In the genomic region with DNA sequence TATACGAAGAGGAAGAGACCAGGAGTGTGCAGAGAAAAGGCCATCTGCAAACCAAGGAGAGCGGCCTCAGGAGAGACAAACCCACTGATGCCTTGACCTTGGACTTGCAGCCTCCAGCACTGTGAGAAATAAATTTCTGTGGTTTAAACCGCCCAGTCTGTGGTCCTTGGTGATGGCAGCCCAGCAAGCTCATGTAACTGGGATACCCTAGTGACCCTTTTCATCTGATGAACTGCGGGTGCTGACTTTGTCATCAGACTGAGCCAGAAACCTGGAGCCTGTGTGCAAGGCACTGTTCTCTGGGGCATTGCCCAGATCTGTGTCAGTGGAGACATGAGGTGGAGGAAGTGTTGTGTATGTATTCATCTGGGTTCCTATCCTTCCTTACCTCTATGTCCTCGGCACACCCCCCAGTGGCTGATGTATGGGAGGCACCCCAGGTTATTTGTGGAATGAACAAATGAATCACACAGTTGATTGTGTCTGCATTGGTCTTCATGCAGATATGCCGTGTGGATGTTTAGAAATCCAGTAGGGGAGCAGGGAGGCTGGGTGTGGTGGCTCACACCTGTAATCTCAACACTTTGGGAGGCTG, we compare ENCODE assay signal across 18 cellular contexts.
DNase-seq lines count a peak whose midpoint lies in the region; ATAC-seq and TF ChIP-seq lines count a peak whose summit lies in the region.
"Had no signal": no experiment of that assay in that cellular context is flagged by ENCODE, and none has a peak within 500 bp of the region (broad histone marks: within the 10 kb centered on the region; RNA-seq: fewer than 3 reads in every experiment).

No MANE protein-coding gene starts in this region.

- H3K9me3 Mint-ChIP-seq in WTC11: no peaks in the 10 kb centered on the region
- H3K9me3 Mint-ChIP-seq: activated T-cell treated with anti-CD3 and anti-CD28 coated beads, Interleukin-2, amount 50 U/mL, for 24 hours; CD8-positive, alpha-beta T cell had no signal

- TF ChIP-seq CTCF in RWPE1 (conservative IDR thresholded peaks at IDR 0.05; ENCODE audit: low read depth): no peak
- TF ChIP-seq CTCF in WTC11 (IDR thresholded peaks at IDR 0.05): no peak

- CTCF ChIA-PET in RWPE1 (lab: Yijun Ruan, JAX) (no interaction called here), WTC11 (lab: Charles Lee) (interaction anchor here (1.6 kb wide), 1 partner anchor 73 kb away, joined by 4 read pairs; no protein-coding TSS in a partner anchor)

- POLR2A ChIA-PET in RWPE1 (lab: Yijun Ruan, JAX; ENCODE audit: low non-redundant PET) (no interaction called here), WTC11 (lab: Charles Lee) (interaction anchor here (3.0 kb wide), 1 partner anchor 43 kb away, joined by 9 read pairs; no protein-coding TSS in a partner anchor)

- peaks cover 25% of the 10 kb centered on the region for H3K36me3 Mint-ChIP-seq in WTC11
- H3K36me3 Mint-ChIP-seq: CD8-positive, alpha-beta T cell had no signal

- no peaks in the 10 kb centered on the region for H3K27me3 Mint-ChIP-seq in WTC11 (ENCODE audit: low read depth)

- no peak overlapping the region for H3K27ac ChIP-seq in RWPE1
- H3K27ac ChIP-seq: upper lobe of left lung had no signal

- H3K4me3 Mint-ChIP-seq in WTC11: no peak overlapping the region
- H3K4me3 Mint-ChIP-seq: activated T-cell treated with anti-CD3 and anti-CD28 coated beads, Interleukin-2, amount 50 U/mL, for 24 hours; CD8-positive, alpha-beta T cell had no signal

- no peak for DNase-seq in left ventricle myocardium superior
- no peak for DNase-seq in cardiac septum (ENCODE audit: low spot score)
- DNase-seq in RWPE1 (ENCODE audit: low spot score): peak; percentile 16
- DNase-seq in GDM1 (lab: John Stamatoyannopoulos, UW): no peak
- DNase-seq in COR-L47 (lab: John Stamatoyannopoulos, UW): no peak
- no peak for DNase-seq in left colon
- no peak for DNase-seq in WTC11 (ENCODE audit: low spot score)
- DNase-seq: activated CD4-positive, alpha-beta T cell treated with anti-CD3 and anti-CD28 coated beads, Interleukin-2, amount 50 U/mL, for 4 hours; activated naive CD4-positive, alpha-beta T cell treated with anti-CD3 and anti-CD28 coated beads, Interleukin-2, amount 50 U/mL, for 16 hours; activated T-cell treated with anti-CD3 and anti-CD28 coated beads, Interleukin-2, amount 50 U/mL, for 24 hours; CD8-positive, alpha-beta T cell; NCI-H1105; stimulated activated CD4-positive, alpha-beta T cell treated with anti-CD3 and anti-CD28 coated beads, Interleukin-15, amount 100 ng/mL, for 24 hours; stimulated activated naive CD4-positive, alpha-beta T cell treated with Interleukin-2 at 50 U/mL for 16 hours; SW 1271; upper lobe of left lung had no signal

- intact Hi-C loops in left ventricle myocardium superior (cut with micrococcal nuclease) (no loop called here), cardiac septum (cut with DNase I) (no loop called here), left colon (cut with DNase I, micrococcal nuclease) (no loop called here)

- H3K27ac Mint-ChIP-seq in WTC11: no peak overlapping the region
- H3K27ac Mint-ChIP-seq: activated T-cell treated with anti-CD3 and anti-CD28 coated beads, Interleukin-2, amount 50 U/mL, for 24 hours; CD8-positive, alpha-beta T cell had no signal

- peaks cover 14% of the 10 kb centered on the region for H3K4me1 Mint-ChIP-seq in WTC11

- ATAC-seq in left ventricle myocardium superior (peak; percentile 2), esophagus mucosa (peak; percentile 44), left colon (no peak), WTC11 (no peak)
- ATAC-seq: CD8-positive, alpha-beta T cell; Panc1 had no signal

TF ChIP-seq in WTC11, 78 proteins besides CTCF, POLR2A, EP300 and RAD21 (continues in another document):
- TF ChIP-seq ZBTB21 (CRISPR knock-in tag; IDR thresholded peaks at IDR 0.05; ENCODE audit: borderline replicate concordance) (no peak), KAT7 (CRISPR knock-in tag; IDR thresholded peaks at IDR 0.05; ENCODE audit: borderline replicate concordance) (no peak), ATF1 (CRISPR knock-in tag; IDR thresholded peaks at IDR 0.05) (no peak), NFATC4 (CRISPR knock-in tag; IDR thresholded peaks at IDR 0.05) (no peak), CBFB (CRISPR knock-in tag; IDR thresholded peaks at IDR 0.05; ENCODE audit: low read depth) (no peak), RORB (CRISPR knock-in tag; IDR thresholded peaks at IDR 0.05) (no peak), ZNF138 (CRISPR knock-in tag; conservative IDR thresholded peaks at IDR 0.05) (no peak), NR2C2 (CRISPR knock-in tag; IDR thresholded peaks at IDR 0.05) (no peak), TEAD1 (CRISPR knock-in tag; IDR thresholded peaks at IDR 0.05) (no peak), SP1 (CRISPR knock-in tag; conservative IDR thresholded peaks at IDR 0.05) (no peak), SOX15 (CRISPR knock-in tag; IDR thresholded peaks at IDR 0.05) (no peak)
- TF ChIP-seq, protein P1, sequence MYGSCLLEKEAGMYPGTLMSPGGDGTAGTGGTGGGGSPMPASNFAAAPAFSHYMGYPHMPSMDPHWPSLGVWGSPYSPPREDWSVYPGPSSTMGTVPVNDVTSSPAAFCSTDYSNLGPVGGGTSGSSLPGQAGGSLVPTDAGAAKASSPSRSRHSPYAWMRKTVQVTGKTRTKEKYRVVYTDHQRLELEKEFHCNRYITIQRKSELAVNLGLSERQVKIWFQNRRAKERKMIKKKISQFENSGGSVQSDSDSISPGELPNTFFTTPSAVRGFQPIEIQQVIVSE (CRISPR knock-in tag; IDR thresholded peaks at IDR 0.05; ENCODE audit: borderline replicate concordance): no peak
- TF ChIP-seq, protein P2, sequence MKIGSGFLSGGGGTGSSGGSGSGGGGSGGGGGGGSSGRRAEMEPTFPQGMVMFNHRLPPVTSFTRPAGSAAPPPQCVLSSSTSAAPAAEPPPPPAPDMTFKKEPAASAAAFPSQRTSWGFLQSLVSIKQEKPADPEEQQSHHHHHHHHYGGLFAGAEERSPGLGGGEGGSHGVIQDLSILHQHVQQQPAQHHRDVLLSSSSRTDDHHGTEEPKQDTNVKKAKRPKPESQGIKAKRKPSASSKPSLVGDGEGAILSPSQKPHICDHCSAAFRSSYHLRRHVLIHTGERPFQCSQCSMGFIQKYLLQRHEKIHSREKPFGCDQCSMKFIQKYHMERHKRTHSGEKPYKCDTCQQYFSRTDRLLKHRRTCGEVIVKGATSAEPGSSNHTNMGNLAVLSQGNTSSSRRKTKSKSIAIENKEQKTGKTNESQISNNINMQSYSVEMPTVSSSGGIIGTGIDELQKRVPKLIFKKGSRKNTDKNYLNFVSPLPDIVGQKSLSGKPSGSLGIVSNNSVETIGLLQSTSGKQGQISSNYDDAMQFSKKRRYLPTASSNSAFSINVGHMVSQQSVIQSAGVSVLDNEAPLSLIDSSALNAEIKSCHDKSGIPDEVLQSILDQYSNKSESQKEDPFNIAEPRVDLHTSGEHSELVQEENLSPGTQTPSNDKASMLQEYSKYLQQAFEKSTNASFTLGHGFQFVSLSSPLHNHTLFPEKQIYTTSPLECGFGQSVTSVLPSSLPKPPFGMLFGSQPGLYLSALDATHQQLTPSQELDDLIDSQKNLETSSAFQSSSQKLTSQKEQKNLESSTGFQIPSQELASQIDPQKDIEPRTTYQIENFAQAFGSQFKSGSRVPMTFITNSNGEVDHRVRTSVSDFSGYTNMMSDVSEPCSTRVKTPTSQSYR (CRISPR knock-in tag; IDR thresholded peaks at IDR 0.05): no peak
- TF ChIP-seq, protein P3, sequence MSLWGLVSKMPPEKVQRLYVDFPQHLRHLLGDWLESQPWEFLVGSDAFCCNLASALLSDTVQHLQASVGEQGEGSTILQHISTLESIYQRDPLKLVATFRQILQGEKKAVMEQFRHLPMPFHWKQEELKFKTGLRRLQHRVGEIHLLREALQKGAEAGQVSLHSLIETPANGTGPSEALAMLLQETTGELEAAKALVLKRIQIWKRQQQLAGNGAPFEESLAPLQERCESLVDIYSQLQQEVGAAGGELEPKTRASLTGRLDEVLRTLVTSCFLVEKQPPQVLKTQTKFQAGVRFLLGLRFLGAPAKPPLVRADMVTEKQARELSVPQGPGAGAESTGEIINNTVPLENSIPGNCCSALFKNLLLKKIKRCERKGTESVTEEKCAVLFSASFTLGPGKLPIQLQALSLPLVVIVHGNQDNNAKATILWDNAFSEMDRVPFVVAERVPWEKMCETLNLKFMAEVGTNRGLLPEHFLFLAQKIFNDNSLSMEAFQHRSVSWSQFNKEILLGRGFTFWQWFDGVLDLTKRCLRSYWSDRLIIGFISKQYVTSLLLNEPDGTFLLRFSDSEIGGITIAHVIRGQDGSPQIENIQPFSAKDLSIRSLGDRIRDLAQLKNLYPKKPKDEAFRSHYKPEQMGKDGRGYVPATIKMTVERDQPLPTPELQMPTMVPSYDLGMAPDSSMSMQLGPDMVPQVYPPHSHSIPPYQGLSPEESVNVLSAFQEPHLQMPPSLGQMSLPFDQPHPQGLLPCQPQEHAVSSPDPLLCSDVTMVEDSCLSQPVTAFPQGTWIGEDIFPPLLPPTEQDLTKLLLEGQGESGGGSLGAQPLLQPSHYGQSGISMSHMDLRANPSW (CRISPR knock-in tag; conservative IDR thresholded peaks at IDR 0.05; ENCODE audit: low read depth): no peak
- TF ChIP-seq, protein P4, sequence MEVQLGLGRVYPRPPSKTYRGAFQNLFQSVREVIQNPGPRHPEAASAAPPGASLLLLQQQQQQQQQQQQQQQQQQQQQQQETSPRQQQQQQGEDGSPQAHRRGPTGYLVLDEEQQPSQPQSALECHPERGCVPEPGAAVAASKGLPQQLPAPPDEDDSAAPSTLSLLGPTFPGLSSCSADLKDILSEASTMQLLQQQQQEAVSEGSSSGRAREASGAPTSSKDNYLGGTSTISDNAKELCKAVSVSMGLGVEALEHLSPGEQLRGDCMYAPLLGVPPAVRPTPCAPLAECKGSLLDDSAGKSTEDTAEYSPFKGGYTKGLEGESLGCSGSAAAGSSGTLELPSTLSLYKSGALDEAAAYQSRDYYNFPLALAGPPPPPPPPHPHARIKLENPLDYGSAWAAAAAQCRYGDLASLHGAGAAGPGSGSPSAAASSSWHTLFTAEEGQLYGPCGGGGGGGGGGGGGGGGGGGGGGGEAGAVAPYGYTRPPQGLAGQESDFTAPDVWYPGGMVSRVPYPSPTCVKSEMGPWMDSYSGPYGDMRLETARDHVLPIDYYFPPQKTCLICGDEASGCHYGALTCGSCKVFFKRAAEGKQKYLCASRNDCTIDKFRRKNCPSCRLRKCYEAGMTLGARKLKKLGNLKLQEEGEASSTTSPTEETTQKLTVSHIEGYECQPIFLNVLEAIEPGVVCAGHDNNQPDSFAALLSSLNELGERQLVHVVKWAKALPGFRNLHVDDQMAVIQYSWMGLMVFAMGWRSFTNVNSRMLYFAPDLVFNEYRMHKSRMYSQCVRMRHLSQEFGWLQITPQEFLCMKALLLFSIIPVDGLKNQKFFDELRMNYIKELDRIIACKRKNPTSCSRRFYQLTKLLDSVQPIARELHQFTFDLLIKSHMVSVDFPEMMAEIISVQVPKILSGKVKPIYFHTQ (CRISPR knock-in tag; IDR thresholded peaks at IDR 0.05): no peak

Comparison
In these comparisons a context has a peak if more than half of its experiments do, and no peak if none do; other contexts are left out.
1. ATAC-seq: peak in left ventricle myocardium superior (single experiment) and esophagus mucosa (single experiment); none in left colon (single experiment) and WTC11 (single experiment).